1 cellular context compared by ENCODE assay signal in the genomic region with DNA sequence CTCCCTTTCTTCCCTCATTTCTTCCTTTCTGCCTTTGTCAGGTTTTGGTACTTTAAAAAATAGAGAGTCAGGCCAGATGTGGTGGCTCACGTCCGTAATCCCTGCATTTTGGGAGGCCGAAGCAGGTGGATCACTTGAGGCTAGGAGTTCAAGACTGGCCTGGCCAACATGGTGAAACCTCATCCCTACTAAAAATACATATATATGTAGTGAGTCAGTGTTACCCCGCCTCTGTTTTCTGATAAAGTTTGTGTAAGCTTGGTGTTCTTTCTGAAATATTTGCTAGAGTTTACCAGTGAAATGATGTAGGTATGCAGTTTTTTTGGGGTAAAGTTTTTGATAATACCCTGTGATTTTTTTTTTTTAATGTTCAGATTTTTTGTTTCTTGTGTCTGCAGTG.
TF ChIP-seq lines count a peak whose summit lies in the region.

No MANE protein-coding gene starts in this region.

TF ChIP-seq in HCT116, 20 proteins besides CTCF, POLR2A, EP300 and RAD21 (continued from another document):
- TF ChIP-seq, protein P1, sequence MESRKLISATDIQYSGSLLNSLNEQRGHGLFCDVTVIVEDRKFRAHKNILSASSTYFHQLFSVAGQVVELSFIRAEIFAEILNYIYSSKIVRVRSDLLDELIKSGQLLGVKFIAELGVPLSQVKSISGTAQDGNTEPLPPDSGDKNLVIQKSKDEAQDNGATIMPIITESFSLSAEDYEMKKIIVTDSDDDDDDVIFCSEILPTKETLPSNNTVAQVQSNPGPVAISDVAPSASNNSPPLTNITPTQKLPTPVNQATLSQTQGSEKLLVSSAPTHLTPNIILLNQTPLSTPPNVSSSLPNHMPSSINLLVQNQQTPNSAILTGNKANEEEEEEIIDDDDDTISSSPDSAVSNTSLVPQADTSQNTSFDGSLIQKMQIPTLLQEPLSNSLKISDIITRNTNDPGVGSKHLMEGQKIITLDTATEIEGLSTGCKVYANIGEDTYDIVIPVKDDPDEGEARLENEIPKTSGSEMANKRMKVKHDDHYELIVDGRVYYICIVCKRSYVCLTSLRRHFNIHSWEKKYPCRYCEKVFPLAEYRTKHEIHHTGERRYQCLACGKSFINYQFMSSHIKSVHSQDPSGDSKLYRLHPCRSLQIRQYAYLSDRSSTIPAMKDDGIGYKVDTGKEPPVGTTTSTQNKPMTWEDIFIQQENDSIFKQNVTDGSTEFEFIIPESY (IDR thresholded peaks at IDR 0.05; ENCODE audit: extremely low read depth, insufficient replicate concordance, low read length), result no peak
- no peak for TF ChIP-seq EZH2 (IDR thresholded peaks at IDR 0.05)
- no peak for TF ChIP-seq EGR1 (IDR thresholded peaks at IDR 0.05; ENCODE audit: low read depth)
- no peak for TF ChIP-seq SP1 (IDR thresholded peaks at IDR 0.05; ENCODE audit: low read depth)
- TF ChIP-seq SIN3A (IDR thresholded peaks at IDR 0.05; ENCODE audit: low read depth), result no peak
TF ChIP-seq in HCT116: peak in this region for 0.
